1 cellular context compared by ENCODE assay signal in the genomic region with DNA sequence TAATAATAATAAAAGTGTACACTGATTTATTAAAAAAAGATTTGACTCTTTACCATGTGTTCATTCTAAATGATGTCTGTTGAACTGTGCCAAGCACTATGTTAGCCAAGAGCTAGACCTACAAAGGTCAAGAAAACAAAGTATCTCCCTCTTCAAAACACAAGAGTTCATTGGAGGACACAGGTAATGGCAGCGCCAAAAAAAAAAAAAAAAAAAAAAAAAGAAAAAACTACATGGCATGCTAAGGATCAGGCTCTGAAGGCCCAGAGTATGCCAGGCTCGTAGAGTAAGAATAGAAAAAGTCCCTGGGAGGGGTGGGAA.
TF ChIP-seq lines count a peak whose summit lies in the region.

No MANE protein-coding gene starts in this region.

TF ChIP-seq in HEK293T, 16 proteins besides CTCF, POLR2A, EP300 and RAD21 (continued from another document):
- TF ChIP-seq FOXM1 (IDR thresholded peaks at IDR 0.05; ENCODE audit: borderline replicate concordance): no peak
- TF ChIP-seq BHLHE40 (IDR thresholded peaks at IDR 0.05; ENCODE audit: borderline replicate concordance): no peak
- no peak for TF ChIP-seq PKNOX1 (IDR thresholded peaks at IDR 0.05)
- no peak for TF ChIP-seq SUZ12 (IDR thresholded peaks at IDR 0.05)
- no peak for TF ChIP-seq ARNT (IDR thresholded peaks at IDR 0.05)
- TF ChIP-seq TARDBP (IDR thresholded peaks at IDR 0.05): no peak
- TF ChIP-seq LEF1 (IDR thresholded peaks at IDR 0.05; ENCODE audit: borderline replicate concordance): no peak
- TF ChIP-seq FOXA1 (IDR thresholded peaks at IDR 0.05): no peak
- TF ChIP-seq ELF4 (IDR thresholded peaks at IDR 0.05): no peak
- TF ChIP-seq L3MBTL2 (conservative IDR thresholded peaks at IDR 0.05): no peak
- no peak for TF ChIP-seq FOXK2 (IDR thresholded peaks at IDR 0.05)
